1 cellular context compared by ENCODE assay signal in the genomic region with DNA sequence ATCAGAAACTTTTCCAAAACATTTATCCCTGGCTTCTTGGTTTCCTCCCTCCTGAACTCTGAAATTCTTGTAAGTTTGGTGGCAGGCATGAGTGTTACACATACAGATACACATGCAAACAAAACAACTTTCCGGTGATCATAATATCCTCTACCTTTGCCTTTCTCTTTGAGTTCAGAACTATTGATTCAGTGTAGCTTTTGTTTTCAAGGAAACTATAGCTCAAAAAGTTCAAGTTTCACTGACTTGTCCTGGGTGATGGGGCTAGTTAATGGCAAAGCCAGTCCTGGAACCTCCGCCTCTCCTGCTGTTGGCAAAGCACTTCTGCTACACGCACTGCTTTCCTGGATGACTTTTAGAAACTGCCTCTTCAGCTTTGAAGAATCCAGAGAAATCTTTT.
TF ChIP-seq lines count a peak whose summit lies in the region.

No MANE protein-coding gene starts in this region.

TF ChIP-seq in SK-N-SH treated with all-trans-retinoic acid at 6 μM for 48 hours, 23 proteins besides CTCF, POLR2A, EP300 and RAD21 (continued from another document):
- TF ChIP-seq CREB5 (CRISPR knock-in tag; IDR thresholded peaks at IDR 0.05; ENCODE audit: low read depth) = no peak
- TF ChIP-seq ESRRG (CRISPR knock-in tag; IDR thresholded peaks at IDR 0.05) = no peak
